In the genomic region with DNA sequence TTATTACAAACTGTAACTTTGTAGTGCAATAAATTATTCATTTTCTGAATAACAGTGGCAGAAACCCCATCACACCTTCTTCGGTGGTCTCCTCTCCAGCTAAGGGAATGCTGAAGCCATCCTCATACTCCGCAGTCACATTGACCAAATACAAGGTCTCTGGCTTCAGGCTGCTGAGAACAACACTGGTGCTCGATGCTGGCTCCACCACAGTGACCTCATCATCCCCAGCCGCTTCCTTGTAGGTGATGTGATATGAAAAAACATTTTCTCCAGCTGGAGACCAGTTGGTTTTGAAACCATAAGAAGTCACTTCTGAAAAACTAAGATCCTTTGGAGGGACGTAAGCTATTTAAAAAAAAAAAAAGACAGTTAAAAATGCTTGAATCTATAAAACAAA, we compare ENCODE assay signal across 24 cellular contexts. TPM values are rescaled to one million over a fixed set of nuclear protein-coding genes. Genes with fewer than 3 reads are reported as not detected.
DNase-seq lines count a peak whose midpoint lies in the region; ATAC-seq, FAIRE-seq and TF ChIP-seq lines count a peak whose summit lies in the region.
"Had no signal": no experiment of that assay in that cellular context is flagged by ENCODE, and none has a peak within 500 bp of the region (broad histone marks: within the 10 kb centered on the region; RNA-seq: fewer than 3 reads in every experiment).

No MANE protein-coding gene starts in this region.

- H3K9me2 ChIP-seq in OCI-LY7 (ENCODE audit: insufficient read depth, low read length): no peaks in the 10 kb centered on the region

- H3K79me2 ChIP-seq in osteoblast (ENCODE audit: insufficient read depth, low read length) (peaks cover 5% of the 10 kb centered on the region), OCI-LY7 (ENCODE audit: insufficient read depth, low read depth, low read length) (no peaks in the 10 kb centered on the region)

- FAIRE-seq in bronchial epithelial cell (lab: Jason Lieb, UNC): peak; percentile 32
- FAIRE-seq: A204.1, G401.6, H54 had no signal

- H3K79me1 ChIP-seq in IMR-90 (ENCODE audit: low read depth in 1 of 2, low read length in 2 of 2): peaks cover 29 to 78% of the 10 kb centered on the region in 2 experiments

- H4K20me1 ChIP-seq in IMR-90 (ENCODE audit: insufficient read depth, low read length): peaks cover 49% of the 10 kb centered on the region
- peaks cover 4% of the 10 kb centered on the region for H4K20me1 ChIP-seq in osteoblast (ENCODE audit: insufficient read depth, low read length)
- no peaks in the 10 kb centered on the region for H4K20me1 ChIP-seq in OCI-LY7 (ENCODE audit: insufficient read depth, low read length)
- H4K20me1 ChIP-seq: BLaER1 treated with 17β-estradiol and CSF1 and Interleukin-3, amounts not matched to agents 10 nM and 100 nM had no signal

- H3K9me3 ChIP-seq in left ventricle myocardium inferior (replicated peaks) (peaks cover 6% of the 10 kb centered on the region), IMR-90 (ENCODE audit: control insufficient read depth, insufficient read depth, low read length) (no peaks in the 10 kb centered on the region), osteoblast (ENCODE audit: low read depth, low read length) (no peaks in the 10 kb centered on the region), colonic mucosa (no peaks in the 10 kb centered on the region), OCI-LY7 (ENCODE audit: low read length) (no peaks in the 10 kb centered on the region)
- H3K9me3 ChIP-seq: BE2C, HAP-1 had no signal

- no peaks in the 10 kb centered on the region for H3K27me3 ChIP-seq in left ventricle myocardium inferior (ENCODE audit: low read depth)
- H3K27me3 ChIP-seq in IMR-90 (ENCODE audit: control insufficient read depth, insufficient read depth, low read length): no peaks in the 10 kb centered on the region
- H3K27me3 ChIP-seq in bronchial epithelial cell (ENCODE audit: control insufficient read depth, insufficient read depth, low read length): no peaks in the 10 kb centered on the region
- no peaks in the 10 kb centered on the region for H3K27me3 ChIP-seq in osteoblast (ENCODE audit: insufficient read depth, low read length)
- no peaks in the 10 kb centered on the region for H3K27me3 ChIP-seq in colonic mucosa
- H3K27me3 ChIP-seq: BE2C; BLaER1 treated with 17β-estradiol and CSF1 and Interleukin-3, amounts not matched to agents 10 nM and 100 nM had no signal

- CTCF ChIA-PET in IMR-90 (lab: Yijun Ruan, JAX) (interaction anchor here (0.5 kb wide), 1 partner anchor 54 kb away, joined by 3 read pairs; no protein-coding TSS in a partner anchor), OCI-LY7 (lab: Charles Lee; ENCODE audit: unreplicated experiment) (no interaction called here)

- peak; percentile 50 for ATAC-seq in Right ventricle myocardium inferior
- no peak for ATAC-seq in IMR-90 (ENCODE audit: low read depth)

- H2AK9ac ChIP-seq in IMR-90 (replicated peaks; ENCODE audit: low read depth, low read length, poor library complexity): no peak overlapping the region

- no peak overlapping the region for H4K91ac ChIP-seq in IMR-90 (ENCODE audit: insufficient read depth, low read depth, low read length)

- no peak overlapping the region for H3K4me3 ChIP-seq in left ventricle myocardium inferior
- H3K4me3 ChIP-seq in IMR-90 (ENCODE audit: insufficient read depth, low read depth, low read length): no peak overlapping the region
- no peak overlapping the region for H3K4me3 ChIP-seq in bronchial epithelial cell (ENCODE audit: low read depth, low read length)
- H3K4me3 ChIP-seq in osteoblast (ENCODE audit: insufficient read depth, low read length): no peak overlapping the region
- no peak overlapping the region for H3K4me3 ChIP-seq in colonic mucosa
- no peak overlapping the region for H3K4me3 ChIP-seq in OCI-LY7 (ENCODE audit: low read depth, low read length, poor library complexity, severe bottlenecking)
- H3K4me3 ChIP-seq: BLaER1 treated with 17β-estradiol and CSF1 and Interleukin-3, amounts not matched to agents 10 nM and 100 nM; HAP-1 had no signal

- 0 out of 2 replicates have a peak overlapping the region, but pooled peaks have one; percentile 4 for H3K14ac ChIP-seq in IMR-90 (replicated peaks; ENCODE audit: low read depth, low read length)

- intact Hi-C loops in Right ventricle myocardium inferior (cut with DNase I): no loop called here
- intact Hi-C loops in left ventricle myocardium inferior (cut with micrococcal nuclease): no loop called here
- intact Hi-C loops in IMR-90 (cut with micrococcal nuclease): no loop called here
- intact Hi-C loops in colonic mucosa (cut with DNase I): no loop called here
- intact Hi-C loops in OCI-LY7 (cut with micrococcal nuclease; ENCODE audit: unreplicated experiment): no loop called here

- H3K56ac ChIP-seq in IMR-90 (ENCODE audit: extremely low read depth, insufficient read depth, low read length): no peak overlapping the region

- H4K5ac ChIP-seq in IMR-90 (ENCODE audit: low read depth, low read length): no peak overlapping the region

- H2AFZ ChIP-seq in IMR-90 (replicated peaks; ENCODE audit: low read length, poor library complexity): no peak overlapping the region
- H2AFZ ChIP-seq in osteoblast (ENCODE audit: low read length): no peak overlapping the region
- H2AFZ ChIP-seq in OCI-LY7 (ENCODE audit: low read length): no peak overlapping the region

- peak overlapping the region; percentile 11 for H2BK5ac ChIP-seq in IMR-90 (ENCODE audit: low read depth, low read length, poor library complexity, severe bottlenecking)

- no CpG with 5 or more reads among the region's 5 CpGs for WGBS in IMR-90 (ENCODE audit: extremely low coverage in 2 of 2, insufficient read length in 1 of 2), 2 experiments

- no peak overlapping the region for H3K4ac ChIP-seq in IMR-90 (ENCODE audit: low read depth, low read length)

- 0 out of 2 replicates have a peak overlapping the region, but pooled peaks have one; percentile 11 for H3K23ac ChIP-seq in IMR-90 (ENCODE audit: low read depth, low read length)

- H3K9ac ChIP-seq in IMR-90 (ENCODE audit: low read depth, low read length): no peak overlapping the region
- no peak overlapping the region for H3K9ac ChIP-seq in colonic mucosa (ENCODE audit: low read depth in 2 of 2, low read length in 2 of 2)
- H3K9ac ChIP-seq: BLaER1 treated with 17β-estradiol and CSF1 and Interleukin-3, amounts not matched to agents 10 nM and 100 nM had no signal

- no peak overlapping the region for H3K27ac ChIP-seq in left ventricle myocardium inferior (replicated peaks)
- H3K27ac ChIP-seq in IMR-90 (ENCODE audit: insufficient read depth, low read length): no peak overlapping the region
- H3K27ac ChIP-seq in osteoblast (ENCODE audit: low read depth, low read length): peak overlapping the region; percentile 4
- H3K27ac ChIP-seq in colonic mucosa: no peak overlapping the region
- no peak overlapping the region for H3K27ac ChIP-seq in OCI-LY7 (ENCODE audit: low read depth, low read length, poor library complexity, severe bottlenecking)
- H3K27ac ChIP-seq: 22Rv1; BLaER1 treated with 17β-estradiol and CSF1 and Interleukin-3, amounts not matched to agents 10 nM and 100 nM had no signal

- H2AK5ac ChIP-seq in IMR-90 (ENCODE audit: low read depth, low read length): no peak overlapping the region

- peaks cover 14% of the 10 kb centered on the region; the same call in 1 of the 2 replicates for H3K9me1 ChIP-seq in IMR-90 (ENCODE audit: insufficient read depth, low read length)

- in situ Hi-C loops in IMR-90 (cut with MboI; ENCODE audit: low sequenced_read_pairs): no loop called here

- DNase-seq in Right ventricle myocardium inferior (ENCODE audit: missing footprints): no peak
- DNase-seq in left ventricle myocardium inferior: no peak
- DNase-seq in IMR-90: no peak
- no peak for DNase-seq in bronchial epithelial cell (ENCODE audit: low read depth)
- no peak for DNase-seq in osteoblast (ENCODE audit: insufficient read length, low spot score, missing footprints)
- DNase-seq in colonic mucosa: no peak
- DNase-seq in OCI-LY7 (ENCODE audit: low spot score): no peak
- no peak for DNase-seq in DMS114 treated with DMSO at 0.1 percent for 48 hours (lab: John Stamatoyannopoulos, UW; ENCODE audit: unreplicated experiment)
- DNase-seq: AML-193; BE2C; Calu3; CD4-positive, alpha-beta T cell; CD8-positive, alpha-beta memory T cell; DMS153; DND-41; GOT3; HFFc6 had no signal

- H3K4me2 ChIP-seq in IMR-90 (ENCODE audit: low read depth, low read length) (no peak overlapping the region), osteoblast (ENCODE audit: insufficient read depth, low read length) (no peak overlapping the region), OCI-LY7 (ENCODE audit: low read length) (no peak overlapping the region)
- H3K4me2 ChIP-seq: BLaER1 treated with 17β-estradiol and CSF1 and Interleukin-3, amounts not matched to agents 10 nM and 100 nM had no signal

- no peak for TF ChIP-seq CTCF in left ventricle myocardium inferior (IDR thresholded peaks at IDR 0.05; ENCODE audit: borderline replicate concordance)
- TF ChIP-seq CTCF in IMR-90 (conservative IDR thresholded peaks at IDR 0.05; ENCODE audit: low read depth, low read length): no peak
- TF ChIP-seq CTCF in bronchial epithelial cell (IDR thresholded peaks at IDR 0.05; ENCODE audit: insufficient read depth, low read length, severe bottlenecking): no peak
- no peak for TF ChIP-seq CTCF in osteoblast (IDR thresholded peaks at IDR 0.05; ENCODE audit: extremely low read depth, low read depth, low read length)
- no peak for TF ChIP-seq CTCF in colonic mucosa (IDR thresholded peaks at IDR 0.05)
- no peak for TF ChIP-seq CTCF in OCI-LY7 (conservative IDR thresholded peaks at IDR 0.05; ENCODE audit: low read length)

- BruUV-seq in IMR-90 (replicated peaks; lab: Mats Ljungman, UMichigan): no TSS peak
- no TSS peak for BruUV-seq in OCI-LY7 (replicated peaks; lab: Mats Ljungman, UMichigan)

- H2BK20ac ChIP-seq in IMR-90 (ENCODE audit: low read depth, low read length): no peak overlapping the region

- POLR2A ChIA-PET in IMR-90 (lab: Charles Lee; ENCODE audit: unreplicated experiment): interaction anchor here (0.6 to 0.7 kb wide), 2 partner anchors 28 to 508 kb away, joined by 4 read pairs; no protein-coding TSS in a partner anchor
- POLR2A ChIA-PET in OCI-LY7 (lab: Charles Lee): interaction anchor here (0.6 to 0.7 kb wide), 5 partner anchors 356 to 1413 kb away, joined by 3 to 6 read pairs (median 3); no protein-coding TSS in a partner anchor

- H3K36me3 ChIP-seq in left ventricle myocardium inferior: no peaks in the 10 kb centered on the region
- H3K36me3 ChIP-seq in IMR-90 (ENCODE audit: control insufficient read depth, insufficient read depth, low read length): peaks cover 61% of the 10 kb centered on the region
- H3K36me3 ChIP-seq in bronchial epithelial cell (ENCODE audit: control insufficient read depth, insufficient read depth, low read length): no peaks in the 10 kb centered on the region
- peaks cover 84% of the 10 kb centered on the region for H3K36me3 ChIP-seq in osteoblast (ENCODE audit: insufficient read depth, low read length)
- H3K36me3 ChIP-seq in colonic mucosa: no peaks in the 10 kb centered on the region
- no peaks in the 10 kb centered on the region for H3K36me3 ChIP-seq in OCI-LY7 (ENCODE audit: insufficient read depth, low read length)
- H3K36me3 ChIP-seq: BE2C; BLaER1 treated with 17β-estradiol and CSF1 and Interleukin-3, amounts not matched to agents 10 nM and 100 nM; HAP-1 had no signal

- H3K4me1 ChIP-seq in left ventricle myocardium inferior: no peaks in the 10 kb centered on the region
- H3K4me1 ChIP-seq in IMR-90 (ENCODE audit: control insufficient read depth, insufficient read depth, low read length): peaks cover 5% of the 10 kb centered on the region
- H3K4me1 ChIP-seq in osteoblast (ENCODE audit: insufficient read depth, low read length): peaks cover 21% of the 10 kb centered on the region
- no peaks in the 10 kb centered on the region for H3K4me1 ChIP-seq in colonic mucosa
- H3K4me1 ChIP-seq in OCI-LY7 (ENCODE audit: insufficient read depth, low read length, poor library complexity, severe bottlenecking): no peaks in the 10 kb centered on the region
- H3K4me1 ChIP-seq: BE2C, HAP-1 had no signal

- no peak overlapping the region for H3K18ac ChIP-seq in IMR-90 (ENCODE audit: low read depth, low read length)

- H4K8ac ChIP-seq in IMR-90 (ENCODE audit: low read depth in 2 of 2, low read length in 2 of 2): no peak overlapping the region

- dilution Hi-C loops in IMR-90 (cut with HindIII; ENCODE audit: low sequenced_read_pairs, unreplicated experiment): no loop called here

- TF ChIP-seq RAD21 in IMR-90 (IDR thresholded peaks at IDR 0.05; ENCODE audit: low read length): no peak

- no peak for TF ChIP-seq POLR2A in IMR-90 (IDR thresholded peaks at IDR 0.05; ENCODE audit: low read depth, low read length)

- H2BK15ac ChIP-seq in IMR-90 (ENCODE audit: low read depth, low read length): no peak overlapping the region

- H2BK120ac ChIP-seq in IMR-90 (ENCODE audit: low read depth, low read length): no peak overlapping the region

RNA-seq across cellular contexts. Expression of a gene that starts 25.0 kb away (rescaled TPM):
- 15.5 TPM for total RNA-seq in Right ventricle myocardium inferior
- total RNA-seq in left ventricle myocardium inferior: 12.2 TPM
- total RNA-seq in IMR-90 (2012; rRNA removed): 452 and 502 TPM in 2 replicates
- polyA plus RNA-seq in IMR-90 (2012; rRNA removed): 307 and 350 TPM in 2 replicates
- polyA plus RNA-seq in IMR-90 (2012; cell fraction: cytosol; rRNA removed): 147 and 190 TPM in 2 replicates
- polyA plus RNA-seq in IMR-90 (2012; cell fraction: nucleus; rRNA removed; ENCODE audit: low replicate concordance): 157 and 467 TPM in 2 replicates
- total RNA-seq in bronchial epithelial cell: 6.4 and 11.3 TPM in 2 replicates
- total RNA-seq in osteoblast: 1,393 and 1,591 TPM in 2 replicates
- total RNA-seq in colonic mucosa: 10 to 100 TPM in 1 of 2 donors, 1 to 10 TPM in 1; 3.6 to 20.2 TPM
- not detected in 2 replicates for total RNA-seq in OCI-LY7 (2014; rRNA removed; shearing (Covaris generic))
- total RNA-seq in OCI-LY7 (2022): not detected in 2 replicates
- total RNA-seq: CD4-positive, alpha-beta T cell; CD8-positive, alpha-beta memory T cell had no signal
- polyA plus RNA-seq: CD14-positive monocyte; CD8-positive, alpha-beta memory T cell had no signal

Comparison
In these comparisons a context has a peak if more than half of its experiments do, and no peak if none do; other contexts are left out.
1. RNA of a gene that starts 25.0 kb away (total RNA-seq): 1,393 to 1,591 TPM in osteoblast and 452 to 502 TPM in IMR-90; 3.6 to 20.2 TPM in colonic mucosa, 15.5 TPM in Right ventricle myocardium inferior (single experiment), 12.2 TPM in left ventricle myocardium inferior (single experiment), 6.4 to 11.3 TPM in bronchial epithelial cell and not detected in OCI-LY7; every median in the first group is over 10 times any median in the second.